Comparison of ENCODE assay signal across 25 cellular contexts in genomic region chr12:129196927-129197326, GRCh38.
A peak's percentile ranks its signal among the peaks of the same experiment; 100 is the strongest.
DNase-seq lines count a peak whose midpoint lies in the region; ATAC-seq, FAIRE-seq and TF ChIP-seq lines count a peak whose summit lies in the region.
"Had no signal": no experiment of that assay in that cellular context is flagged by ENCODE, and none has a peak within 500 bp of the region (broad histone marks: within the 10 kb centered on the region; RNA-seq: fewer than 3 reads in every experiment).

No MANE protein-coding gene starts in this region.

- H3K27me3 ChIP-seq in colonic mucosa, result no peaks in the 10 kb centered on the region
- H3K27me3 ChIP-seq in small intestine (ENCODE audit: control insufficient read depth in 2 of 2, insufficient read depth in 2 of 2, low read length in 2 of 2), result no peaks in the 10 kb centered on the region
- no peaks in the 10 kb centered on the region for H3K27me3 ChIP-seq in vagina
- no peaks in the 10 kb centered on the region for H3K27me3 ChIP-seq in Caco-2 (replicated peaks; ENCODE audit: control insufficient read depth, insufficient read depth, low read length)
- H3K27me3 ChIP-seq: BLaER1 treated with 17β-estradiol and CSF1 and Interleukin-3, amounts not matched to agents 10 nM and 100 nM had no signal

- ATAC-seq in left colon (peak; percentile 96), HG03175 (IDR thresholded peaks at IDR 0.05; ENCODE audit: unreplicated experiment) (no peak)
- ATAC-seq: A549; CD8-positive, alpha-beta T cell; GM12878 had no signal

- no peak for TF ChIP-seq CTCF in colonic mucosa (IDR thresholded peaks at IDR 0.05)
- TF ChIP-seq CTCF in vagina (IDR thresholded peaks at IDR 0.05), result no peak
- no peak for TF ChIP-seq CTCF in Caco-2 (IDR thresholded peaks at IDR 0.05; ENCODE audit: insufficient read depth in 1 of 2, low read depth in 1 of 2, low read length in 1 of 2, severe bottlenecking in 1 of 2, unreplicated experiment in 1 of 2)

- WGBS in small intestine, 3 donors, result 45 to 76% (median 63%) methylated on average over 3 of the region's 3 CpGs

- peak overlapping the region; percentile 9 for H3K27ac ChIP-seq in colonic mucosa
- H3K27ac ChIP-seq in small intestine (ENCODE audit: low read depth in 1 of 2, low read length in 1 of 2), result no peak overlapping the region
- H3K27ac ChIP-seq in vagina, result no peak overlapping the region
- H3K27ac ChIP-seq: 22Rv1; A549; BLaER1 treated with 17β-estradiol and CSF1 and Interleukin-3, amounts not matched to agents 10 nM and 100 nM; C4-2B had no signal

- H3K27me3 Mint-ChIP-seq in Caco-2 (ENCODE audit: insufficient read depth, unreplicated experiment), result no peaks in the 10 kb centered on the region
- H3K27me3 Mint-ChIP-seq: B cell; CD4-positive, alpha-beta T cell had no signal

- H3K36me3 Mint-ChIP-seq in Caco-2 (ENCODE audit: insufficient read depth, unreplicated experiment), result no peaks in the 10 kb centered on the region
- H3K36me3 Mint-ChIP-seq: CD8-positive, alpha-beta T cell had no signal

- H3K4me3 Mint-ChIP-seq in Caco-2 (ENCODE audit: unreplicated experiment), result no peak overlapping the region
- H3K4me3 Mint-ChIP-seq: B cell; CD4-positive, alpha-beta T cell; CD8-positive, alpha-beta T cell had no signal

- H3K9me3 Mint-ChIP-seq in Caco-2 (ENCODE audit: unreplicated experiment), result peaks cover 27% of the 10 kb centered on the region

- no peak overlapping the region for H3K27ac Mint-ChIP-seq in Caco-2 (ENCODE audit: unreplicated experiment)
- H3K27ac Mint-ChIP-seq: B cell; CD4-positive, alpha-beta T cell; CD8-positive, alpha-beta T cell had no signal

- H3K9me3 ChIP-seq in colonic mucosa (no peaks in the 10 kb centered on the region), small intestine (ENCODE audit: control insufficient read depth, low read depth) (no peaks in the 10 kb centered on the region), vagina (no peaks in the 10 kb centered on the region), Caco-2 (0 out of 2 replicates have a peak, but pooled peaks cover 3% of the 10 kb centered on the region)

- TF ChIP-seq POLR2A in vagina (IDR thresholded peaks at IDR 0.05), result no peak

- intact Hi-C loops in colonic mucosa (cut with DNase I), result no loop called here
- intact Hi-C loops in left colon (cut with DNase I, micrococcal nuclease), result no loop called here
- intact Hi-C loops in vagina (cut with DNase I), result no loop called here
- intact Hi-C loops in Caco-2 (cut with micrococcal nuclease; ENCODE audit: unreplicated experiment), result no loop called here

- no TSS peak for BruUV-seq in Caco-2 (replicated peaks; lab: Mats Ljungman, UMichigan)

- H3K36me3 ChIP-seq in colonic mucosa (no peaks in the 10 kb centered on the region), small intestine (ENCODE audit: control insufficient read depth in 2 of 2, insufficient read depth in 2 of 2, low read length in 2 of 2) (no peaks in the 10 kb centered on the region), vagina (no peaks in the 10 kb centered on the region), Caco-2 (ENCODE audit: control insufficient read depth, insufficient read depth, low read length) (no peaks in the 10 kb centered on the region)
- H3K36me3 ChIP-seq: BLaER1 treated with 17β-estradiol and CSF1 and Interleukin-3, amounts not matched to agents 10 nM and 100 nM had no signal

- CTCF ChIA-PET in Caco-2 (lab: Charles Lee), result no interaction called here

- no peak overlapping the region for H3K9ac ChIP-seq in colonic mucosa (ENCODE audit: low read depth in 2 of 2, low read length in 2 of 2)
- H3K9ac ChIP-seq: BLaER1 treated with 17β-estradiol and CSF1 and Interleukin-3, amounts not matched to agents 10 nM and 100 nM had no signal

- no peak for FAIRE-seq in small intestine (lab: Jason Lieb, UNC)
- FAIRE-seq: A549, GM12878, GM12892, GM18507 had no signal

- H3K4me1 ChIP-seq in colonic mucosa (no peaks in the 10 kb centered on the region), small intestine (ENCODE audit: control insufficient read depth in 2 of 2, insufficient read depth in 1 of 2, low read depth in 1 of 2, low read length in 1 of 2) (no peaks in the 10 kb centered on the region), vagina (no peaks in the 10 kb centered on the region), Caco-2 (no peaks in the 10 kb centered on the region)
- H3K4me1 ChIP-seq: A549 had no signal

- H3K4me1 Mint-ChIP-seq in Caco-2 (ENCODE audit: low read depth, unreplicated experiment), result no peaks in the 10 kb centered on the region
- H3K4me1 Mint-ChIP-seq: B cell had no signal

- no peak for DNase-seq in colonic mucosa
- DNase-seq in left colon, result peak in 1 of 2 donors; percentile 7
- DNase-seq in small intestine, result peak; percentile 10
- DNase-seq in vagina (ENCODE audit: extremely low spot score in 2 of 2), result peak; percentile 16 to 19
- no peak for DNase-seq in Caco-2
- no peak for DNase-seq in HPDE6-E6E7 (ENCODE audit: extremely low spot score)
- DNase-seq: AML-193; CD4-positive, alpha-beta T cell; CD8-positive, alpha-beta T cell; DMS 273 treated with DMSO at 0.1 percent for 48 hours; DMS153; DMS53; DMS79; DND-41; EL; GDM1 had no signal

- H3K4me3 ChIP-seq in colonic mucosa, result no peak overlapping the region
- no peak overlapping the region for H3K4me3 ChIP-seq in small intestine (ENCODE audit: low read depth in 1 of 2, low read length in 2 of 2)
- H3K4me3 ChIP-seq in vagina, result no peak overlapping the region
- H3K4me3 ChIP-seq in Caco-2 (ENCODE audit: low read depth, low read length), result no peak overlapping the region
- H3K4me3 ChIP-seq: A549; BLaER1 treated with 17β-estradiol and CSF1 and Interleukin-3, amounts not matched to agents 10 nM and 100 nM; GM12878 had no signal

- POLR2A ChIA-PET in Caco-2 (lab: Charles Lee), result no interaction called here

Comparison
In these comparisons a context has a peak if more than half of its experiments do, and no peak if none do; other contexts are left out.
1. DNase-seq: peak in small intestine (single experiment) and vagina (2 of 2); none in colonic mucosa (single experiment), Caco-2 (0 of 2) and HPDE6-E6E7 (single experiment).